In the genomic region with DNA sequence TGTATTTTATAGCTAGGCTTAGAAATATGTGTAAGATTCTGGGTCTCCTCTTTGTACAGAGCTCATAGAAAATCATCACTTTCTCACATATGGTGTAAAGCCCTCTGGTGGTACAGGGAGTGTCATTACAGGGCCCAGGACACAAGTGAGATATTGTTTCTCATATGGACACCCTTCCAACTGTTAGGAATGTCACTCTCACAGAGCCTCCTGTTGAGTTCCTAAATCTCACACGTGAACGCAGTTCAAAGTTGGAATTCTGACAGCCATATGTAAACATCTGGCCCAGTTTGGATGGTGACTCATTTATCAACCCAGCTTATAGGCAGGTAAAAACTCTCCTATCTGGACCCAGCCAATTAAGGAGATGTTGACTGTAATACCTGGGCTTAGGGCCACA, we compare ENCODE assay signal across 9 cellular contexts. TPM values are rescaled to one million over a fixed set of nuclear protein-coding genes. Genes with fewer than 3 reads are reported as not detected.
DNase-seq lines count a peak whose midpoint lies in the region; ATAC-seq and TF ChIP-seq lines count a peak whose summit lies in the region.
"Had no signal": no experiment of that assay in that cellular context is flagged by ENCODE, and none has a peak within 500 bp of the region (broad histone marks: within the 10 kb centered on the region; RNA-seq: fewer than 3 reads in every experiment).

No MANE protein-coding gene starts in this region.

- no peak overlapping the region for H3K4me3 ChIP-seq in Panc1 (ENCODE audit: low read depth in 2 of 2, low read length in 2 of 2)
- no peak overlapping the region for H3K4me3 ChIP-seq in foreskin fibroblast (ENCODE audit: low read depth in 1 of 2, low read length in 2 of 2)
- no peak overlapping the region for H3K4me3 ChIP-seq in colonic mucosa

- POLR2A ChIA-PET in Panc1 (lab: Charles Lee), result interaction anchor here (0.6 kb wide), 1 partner anchor 311 kb away, joined by 3 read pairs; no protein-coding TSS in a partner anchor

- intact Hi-C loops in Panc1 (cut with micrococcal nuclease; ENCODE audit: unreplicated experiment) (no loop called here), colonic mucosa (cut with DNase I) (no loop called here)

- peak; percentile 10 for DNase-seq in stimulated activated CD4-positive, alpha-beta T cell treated with anti-CD3 and anti-CD28 coated beads, Interleukin-15, amount 100 ng/mL, for 24 hours
- no peak for DNase-seq in stimulated activated CD4-positive, alpha-beta T cell treated with anti-CD3 and anti-CD28 coated beads, Interleukin-2, amount 100 ng/mL, for 24 hours
- DNase-seq in Panc1 (ENCODE audit: low read depth, low spot score) (no peak), foreskin fibroblast (peak; percentile 3 to 8), colonic mucosa (no peak), NCI-H128 (lab: John Stamatoyannopoulos, UW; ENCODE audit: unreplicated experiment) (no peak)
- DNase-seq: T-helper 2 cell had no signal

- H3K4me1 ChIP-seq in Panc1 (ENCODE audit: control insufficient read depth, insufficient read depth, low read length), result no peaks in the 10 kb centered on the region
- no peaks in the 10 kb centered on the region for H3K4me1 ChIP-seq in colonic mucosa

- in situ Hi-C loops in Panc1 (cut with HindIII; ENCODE audit: low pct_unique_long_range_greater_than_20kb, low sequenced_read_pairs), result no loop called here

- no TSS peak for BruUV-seq in Panc1 (replicated peaks; lab: Mats Ljungman, UMichigan)

- peak; percentile 78 for ATAC-seq in Panc1
- ATAC-seq in GM19397 (IDR thresholded peaks at IDR 0.05; ENCODE audit: unreplicated experiment), result no peak
- no peak for ATAC-seq in GM21825 (IDR thresholded peaks at IDR 0.05; ENCODE audit: unreplicated experiment)

- H3K9me3 ChIP-seq in Panc1 (ENCODE audit: control insufficient read depth, insufficient read depth, low read depth, low read length) (no peaks in the 10 kb centered on the region), colonic mucosa (no peaks in the 10 kb centered on the region)

- TF ChIP-seq CTCF in Panc1 (IDR thresholded peaks at IDR 0.05) (peak; percentile 81), foreskin fibroblast (IDR thresholded peaks at IDR 0.05; ENCODE audit: low read depth, low read length) (peak; percentile 24), colonic mucosa (IDR thresholded peaks at IDR 0.05) (no peak)

- H3K36me3 ChIP-seq in Panc1 (ENCODE audit: control insufficient read depth, insufficient read depth, low read length), result no peaks in the 10 kb centered on the region
- H3K36me3 ChIP-seq in colonic mucosa, result no peaks in the 10 kb centered on the region

- H3K27ac ChIP-seq in Panc1 (ENCODE audit: low read length) (no peak overlapping the region), colonic mucosa (no peak overlapping the region)

- no peaks in the 10 kb centered on the region for H3K27me3 ChIP-seq in Panc1 (ENCODE audit: control insufficient read depth, insufficient read depth, low read length)
- H3K27me3 ChIP-seq in colonic mucosa, result no peaks in the 10 kb centered on the region

- no peak overlapping the region for H3K9ac ChIP-seq in colonic mucosa (ENCODE audit: low read depth in 2 of 2, low read length in 2 of 2)

- CTCF ChIA-PET in Panc1 (lab: Charles Lee), result interaction anchor here (0.6 kb wide), 1 partner anchor 277 kb away, joined by 3 read pairs; no protein-coding TSS in a partner anchor

RNA-seq across cellular contexts. Expression of a gene that starts 35.4 kb away (rescaled TPM):
- total RNA-seq in Panc1 (2021; ENCODE audit: unreplicated experiment), result 11.1 TPM
- 3.5 TPM for polyA plus RNA-seq in Panc1 (2012; ENCODE audit: insufficient read length)
- 1 to 10 TPM; 4.1 to 5.5 TPM for total RNA-seq in colonic mucosa

Comparison
In these comparisons a context has a peak if more than half of its experiments do, and no peak if none do; other contexts are left out.
1. DNase-seq: peak in stimulated activated CD4-positive, alpha-beta T cell treated with anti-CD3 and anti-CD28 coated beads, Interleukin-15, amount 100 ng/mL, for 24 hours (single experiment) and foreskin fibroblast (2 of 2); none in stimulated activated CD4-positive, alpha-beta T cell treated with anti-CD3 and anti-CD28 coated beads, Interleukin-2, amount 100 ng/mL, for 24 hours (0 of 2), Panc1 (single experiment), colonic mucosa (single experiment) and NCI-H128 (single experiment).